ENCODE assay signal across 8 cellular contexts in the genomic region with DNA sequence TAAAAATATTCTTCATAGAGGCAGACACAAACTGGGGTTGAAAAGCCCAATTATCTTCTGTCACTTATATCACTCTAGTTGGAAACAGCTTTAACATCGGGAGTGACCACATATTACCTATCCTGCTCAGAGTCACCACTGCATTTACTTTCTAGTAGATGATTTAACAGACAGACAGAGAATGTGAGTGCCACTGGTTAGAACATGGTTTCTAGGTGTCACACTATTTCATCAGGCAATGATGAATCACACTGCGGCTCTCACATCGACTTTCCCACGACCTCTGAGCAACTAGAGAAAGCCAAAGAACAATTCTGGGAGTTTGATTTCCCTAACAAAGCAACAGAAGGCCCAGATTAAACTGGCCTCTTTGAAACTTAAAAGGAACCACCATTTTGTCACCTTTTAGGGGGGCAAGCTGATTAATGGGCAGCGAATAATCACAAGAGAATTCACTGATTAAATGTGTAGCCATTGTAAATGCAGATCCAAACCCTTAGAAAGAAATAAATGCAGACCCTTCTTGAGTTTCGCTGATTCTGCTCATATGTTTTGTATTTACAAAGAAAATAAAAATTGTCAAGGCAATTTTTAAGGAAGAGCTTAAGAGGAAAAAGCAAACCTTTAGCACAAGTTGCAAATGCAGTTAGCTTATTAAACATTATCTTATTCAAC.
A peak's percentile ranks its signal among the peaks of the same experiment; 100 is the strongest.
DNase-seq lines count a peak whose midpoint lies in the region; ATAC-seq and TF ChIP-seq lines count a peak whose summit lies in the region.
"Had no signal": no experiment of that assay in that cellular context is flagged by ENCODE, and none has a peak within 500 bp of the region (broad histone marks: within the 10 kb centered on the region; RNA-seq: fewer than 3 reads in every experiment).

No MANE protein-coding gene starts in this region.

- H3K27me3 ChIP-seq in RWPE2 (ENCODE audit: insufficient read depth, poor library complexity, severe bottlenecking) (no peaks in the 10 kb centered on the region), fibroblast of lung (ENCODE audit: control insufficient read depth, insufficient read depth, low read length) (no peaks in the 10 kb centered on the region)
- H3K27me3 ChIP-seq: thyroid gland had no signal

- H3K4me1 ChIP-seq in RWPE2 (ENCODE audit: insufficient read depth, poor library complexity, severe bottlenecking): no peaks in the 10 kb centered on the region
- H3K4me1 ChIP-seq in fibroblast of lung (ENCODE audit: control insufficient read depth, extremely low read depth, insufficient read depth, low read length): no peaks in the 10 kb centered on the region
- H3K4me1 ChIP-seq: thyroid gland had no signal

- H3K4me3 ChIP-seq in RWPE2 (ENCODE audit: severe bottlenecking): no peak overlapping the region
- H3K4me3 ChIP-seq in fibroblast of lung (replicated peaks in 1 of 4; ENCODE audit: control extremely low read depth in 1 of 4, insufficient read depth in 1 of 4, low read depth in 3 of 4, low read length in 4 of 4): no peak overlapping the region
- H3K4me3 ChIP-seq: thyroid gland had no signal

- H4K20me1 ChIP-seq in fibroblast of lung (ENCODE audit: control insufficient read depth, extremely low read depth, insufficient read depth, low read length): no peaks in the 10 kb centered on the region

- DNase-seq in RWPE2 (ENCODE audit: low spot score): no peak
- DNase-seq in fibroblast of lung (ENCODE audit: low read depth in 2 of 2): peak; percentile 35 to 69
- DNase-seq in renal cortical epithelial cell (ENCODE audit: low read depth): peak; percentile 91
- DNase-seq in NCI-H510A (lab: John Stamatoyannopoulos, UW): no peak
- DNase-seq in activated CD8-positive, alpha-beta memory T cell treated with anti-CD3 and anti-CD28 coated beads, Interleukin-2, amount 50 U/mL, for 48 hours: no peak
- DNase-seq: thyroid gland had no signal

- no peak overlapping the region for H3K9ac ChIP-seq in fibroblast of lung (ENCODE audit: insufficient read depth, low read length)

- TF ChIP-seq CTCF in RWPE2 (IDR thresholded peaks at IDR 0.05; ENCODE audit: poor library complexity, severe bottlenecking) (no peak), fibroblast of lung (conservative IDR thresholded peaks at IDR 0.05 in 1 of 2, IDR thresholded peaks at IDR 0.05 in 1 of 2; ENCODE audit: low read depth in 1 of 2, low read length in 2 of 2) (no peak)

- no peak overlapping the region for H3K27ac ChIP-seq in RWPE2 (ENCODE audit: poor library complexity, severe bottlenecking)
- H3K27ac ChIP-seq in fibroblast of lung (ENCODE audit: insufficient read depth, low read length): no peak overlapping the region
- H3K27ac ChIP-seq: thyroid gland had no signal

- H3K79me2 ChIP-seq in fibroblast of lung (ENCODE audit: control insufficient read depth, insufficient read depth, low read length): no peaks in the 10 kb centered on the region

- peak; percentile 71 for ATAC-seq in HG02798 (IDR thresholded peaks at IDR 0.05; ENCODE audit: poor library complexity, unreplicated experiment)
- peak; percentile 57 for ATAC-seq in RWPE2 (ENCODE audit: low read depth)
- no peak for ATAC-seq in GM19035 (IDR thresholded peaks at IDR 0.05; ENCODE audit: unreplicated experiment)

- H3K9me3 ChIP-seq in RWPE2 (ENCODE audit: severe bottlenecking) (no peaks in the 10 kb centered on the region), fibroblast of lung (ENCODE audit: control insufficient read depth, insufficient read depth, low read depth, low read length) (no peaks in the 10 kb centered on the region)
- H3K9me3 ChIP-seq: thyroid gland had no signal

- no peak overlapping the region for H3K4me2 ChIP-seq in fibroblast of lung (ENCODE audit: extremely low read depth, insufficient read depth, low read length)

- no peak overlapping the region for H2AFZ ChIP-seq in fibroblast of lung (ENCODE audit: low read length)

- no peaks in the 10 kb centered on the region for H3K36me3 ChIP-seq in RWPE2 (ENCODE audit: low read depth)
- H3K36me3 ChIP-seq in fibroblast of lung (ENCODE audit: control insufficient read depth, insufficient read depth, low read length): no peaks in the 10 kb centered on the region
- H3K36me3 ChIP-seq: thyroid gland had no signal

Comparison
In these comparisons a context has a peak if more than half of its experiments do, and no peak if none do; other contexts are left out.
1. DNase-seq: peak in fibroblast of lung (2 of 2) and renal cortical epithelial cell (single experiment); none in RWPE2 (single experiment), NCI-H510A (single experiment) and activated CD8-positive, alpha-beta memory T cell treated with anti-CD3 and anti-CD28 coated beads, Interleukin-2, amount 50 U/mL, for 48 hours (single experiment).